ENCODE assay signal across 8 cellular contexts in genomic region chr2:219597552-219598307, GRCh38. TPM values are rescaled to one million over a fixed set of nuclear protein-coding genes. Genes with fewer than 3 reads are reported as not detected.
DNase-seq lines count a peak whose midpoint lies in the region; ATAC-seq and TF ChIP-seq lines count a peak whose summit lies in the region.

Gene STK11IP, plus strand, starts transcription at chr2:219597857. Its CDS starts 263 bp downstream, at chr2:219598120.

- TF ChIP-seq EP300 in suprapubic skin (IDR thresholded peaks at IDR 0.05), result no peak

- TF ChIP-seq POLR2A in suprapubic skin (IDR thresholded peaks at IDR 0.05), result peak in 1 of 2 donors; percentile 37

- H3K9me3 ChIP-seq in suprapubic skin, result no peaks in the 10 kb centered on the region

- TF ChIP-seq CTCF in GM06990 (IDR thresholded peaks at IDR 0.05; ENCODE audit: insufficient read depth, low read length, poor library complexity, severe bottlenecking) (no peak), suprapubic skin (IDR thresholded peaks at IDR 0.05) (no peak)

- H3K27me3 Mint-ChIP-seq in activated naive CD4-positive, alpha-beta T cell treated with anti-CD3 and anti-CD28 coated beads, Interleukin-2, amount 50 U/mL, for 24 hours, result peaks cover 1% of the 10 kb centered on the region

- peaks cover 5% of the 10 kb centered on the region for H3K36me3 Mint-ChIP-seq in activated naive CD4-positive, alpha-beta T cell treated with anti-CD3 and anti-CD28 coated beads, Interleukin-2, amount 50 U/mL, for 24 hours

- no peaks in the 10 kb centered on the region for H3K9me3 Mint-ChIP-seq in activated naive CD4-positive, alpha-beta T cell treated with anti-CD3 and anti-CD28 coated beads, Interleukin-2, amount 50 U/mL, for 24 hours

- H3K4me3 Mint-ChIP-seq in activated naive CD4-positive, alpha-beta T cell treated with anti-CD3 and anti-CD28 coated beads, Interleukin-2, amount 50 U/mL, for 24 hours, result peak within 1 kb of the TSS; percentile 97

- H3K36me3 ChIP-seq in GM06990 (ENCODE audit: control insufficient read depth, insufficient read depth, low read length), result peaks cover 8% of the 10 kb centered on the region
- H3K36me3 ChIP-seq in suprapubic skin, result peaks cover 17% of the 10 kb centered on the region

- H3K4me3 ChIP-seq in GM06990 (replicated peaks; ENCODE audit: low read depth, low read length), result peak within 1 kb of the TSS; percentile 75
- H3K4me3 ChIP-seq in suprapubic skin, result peak within 1 kb of the TSS; percentile 58

- WGBS in suprapubic skin, result under 1% methylated on average over 49 of the region's 57 CpGs

- peaks cover 15% of the 10 kb centered on the region for H3K4me1 ChIP-seq in suprapubic skin

- peaks cover 11% of the 10 kb centered on the region for H3K4me1 Mint-ChIP-seq in activated naive CD4-positive, alpha-beta T cell treated with anti-CD3 and anti-CD28 coated beads, Interleukin-2, amount 50 U/mL, for 24 hours

- H3K27me3 ChIP-seq in GM06990 (replicated peaks; ENCODE audit: control insufficient read depth, insufficient read depth, low read length) (no peaks in the 10 kb centered on the region), suprapubic skin (no peaks in the 10 kb centered on the region)

- peak within 1 kb of the TSS; percentile 65 for H3K27ac ChIP-seq in suprapubic skin

- DNase-seq in GM06990 (ENCODE audit: extremely low read depth, insufficient read length), result peak; percentile 97
- DNase-seq in NCI-H1092 (lab: John Stamatoyannopoulos, UW), result peak; percentile 91
- DNase-seq in globus pallidus (ENCODE audit: low spot score), result peak; percentile 96
- DNase-seq in nucleus accumbens (lab: John Stamatoyannopoulos, UW), result peak; percentile 57 to 99 (median 95)
- peak; percentile 98 for DNase-seq in suprapubic skin (ENCODE audit: low spot score in 2 of 2)

- ATAC-seq in HG02588 (IDR thresholded peaks at IDR 0.05; ENCODE audit: unreplicated experiment) (peak; percentile 90), SK-N-SH treated with all-trans-retinoic acid at 6 μM for 48 hours (peak; percentile 95)

- peak within 1 kb of the TSS; percentile 97 for H3K27ac Mint-ChIP-seq in activated naive CD4-positive, alpha-beta T cell treated with anti-CD3 and anti-CD28 coated beads, Interleukin-2, amount 50 U/mL, for 24 hours

TF ChIP-seq in SK-N-SH treated with all-trans-retinoic acid at 6 μM for 48 hours, 23 proteins besides CTCF, POLR2A, EP300 and RAD21:
- TF ChIP-seq PATZ1 (CRISPR knock-in tag; IDR thresholded peaks at IDR 0.05; ENCODE audit: borderline replicate concordance), result peak; percentile 33; the same call in 1 of the 2 replicates
- TF ChIP-seq ISL1 (CRISPR knock-in tag; IDR thresholded peaks at IDR 0.05), result no peak

RNA-seq across cellular contexts. Expression of gene STK11IP, which starts in this region (rescaled TPM):
- total RNA-seq in suprapubic skin, result 10 to 100 TPM; 25.3 to 68.0 (median 29.2) TPM

Comparison
In these comparisons a context has a peak if more than half of its experiments do, and no peak if none do; other contexts are left out.
1. Peak in every context shown above with its lines: DNase-seq, ATAC-seq, H3K4me3 ChIP-seq and H3K27ac ChIP-seq.